In genomic region chr19:44617481-44617880, GRCh38 we compare ENCODE assay signal across 29 cellular contexts. TPM values are rescaled to one million over a fixed set of nuclear protein-coding genes. Genes with fewer than 3 reads are reported as not detected.
"Had no signal": no experiment of that assay in that cellular context is flagged by ENCODE, and none has a peak within 500 bp of the region (broad histone marks: within the 10 kb centered on the region; RNA-seq: fewer than 3 reads in every experiment).

No MANE protein-coding gene starts in this region.

- H3K27me3 ChIP-seq: adrenal gland, ascending aorta, gastrocnemius medialis, ovary, suprapubic skin, transverse colon had no signal

- H3K4me1 ChIP-seq: adrenal gland, ascending aorta, breast epithelium, esophagus squamous epithelium, gastrocnemius medialis, psoas muscle, suprapubic skin had no signal

- H3K4me1 Mint-ChIP-seq: activated CD4-positive, alpha-beta T cell treated with anti-CD3 and anti-CD28 coated beads, Interleukin-2, amount 10 ng/mL, durations not matched to agents 7 days and 5 days; activated T-helper 17 cell treated with anti-CD3 and anti-CD28 coated beads, Interleukin-2, amount 50 U/mL, for 72 hours; central memory CD8-positive, alpha-beta T cell; mesothelial cell of epicardium; naive thymus-derived CD8-positive, alpha-beta T cell; stimulated activated effector memory CD8-positive, alpha-beta T cell treated with anti-CD3 and anti-CD28 coated beads, Interleukin-12 subunit alpha, Interleukin-12 subunit beta, amount 100 ng/mL, for 72 hours; stimulated activated naive CD8-positive, alpha-beta T cell treated with anti-CD3 and anti-CD28 coated beads, Interleukin-15, amount 100 ng/mL, for 72 hours had no signal

- DNase-seq: activated CD4-positive, alpha-beta T cell treated with anti-CD3 and anti-CD28 coated beads, Interleukin-2, amount 10 ng/mL, durations not matched to agents 7 days and 5 days; activated CD4-positive, CD25-positive, alpha-beta regulatory T cell treated with anti-CD3 and anti-CD28 coated beads, Interleukin-2, amount 50 U/mL, for 72 hours; activated CD8-positive, alpha-beta T cell treated with anti-CD3 and anti-CD28 coated beads, Interleukin-2, amount 10 ng/mL, durations not matched to agents 7 days and 5 days; adrenal gland; effector memory CD4-positive, alpha-beta T cell; esophagus squamous epithelium; gastrocnemius medialis; head of caudate nucleus; islet precursor cell; naive thymus-derived CD8-positive, alpha-beta T cell; ovary; psoas muscle; right cardiac atrium; stimulated activated CD4-positive, alpha-beta T cell treated with anti-CD3 and anti-CD28 coated beads, Interleukin-1b, Interleukin-23, amount 100 ng/mL, for 48 hours; stimulated activated naive CD8-positive, alpha-beta T cell treated with anti-CD3 and anti-CD28 coated beads, Interleukin-15, amount 100 ng/mL, for 72 hours; transverse colon had no signal

- H3K4me3 Mint-ChIP-seq: activated CD4-positive, alpha-beta T cell treated with anti-CD3 and anti-CD28 coated beads, Interleukin-2, amount 10 ng/mL, durations not matched to agents 7 days and 5 days; activated CD8-positive, alpha-beta T cell treated with anti-CD3 and anti-CD28 coated beads, Interleukin-2, amount 10 ng/mL, durations not matched to agents 7 days and 5 days; activated naive CD8-positive, alpha-beta T cell; activated T-helper 17 cell treated with anti-CD3 and anti-CD28 coated beads, Interleukin-2, amount 50 U/mL, for 72 hours; central memory CD8-positive, alpha-beta T cell; mesothelial cell of epicardium; naive thymus-derived CD8-positive, alpha-beta T cell; stimulated activated effector memory CD8-positive, alpha-beta T cell treated with anti-CD3 and anti-CD28 coated beads, Interleukin-12 subunit alpha, Interleukin-12 subunit beta, amount 100 ng/mL, for 72 hours; stimulated activated naive CD8-positive, alpha-beta T cell treated with anti-CD3 and anti-CD28 coated beads, Interleukin-15, amount 100 ng/mL, for 72 hours had no signal

- H3K4me3 ChIP-seq: adrenal gland, ascending aorta, breast epithelium, esophagus squamous epithelium, gastrocnemius medialis, ovary, psoas muscle, suprapubic skin, transverse colon had no signal

- H3K36me3 Mint-ChIP-seq: activated naive CD8-positive, alpha-beta T cell; mesothelial cell of epicardium; naive thymus-derived CD8-positive, alpha-beta T cell; stimulated activated effector memory CD8-positive, alpha-beta T cell treated with anti-CD3 and anti-CD28 coated beads, Interleukin-12 subunit alpha, Interleukin-12 subunit beta, amount 100 ng/mL, for 72 hours had no signal

- H3K9me3 ChIP-seq: adrenal gland, ascending aorta, breast epithelium, esophagus squamous epithelium, gastrocnemius medialis, ovary, psoas muscle, suprapubic skin, transverse colon had no signal

- H3K27ac ChIP-seq: adrenal gland, ascending aorta, breast epithelium, esophagus squamous epithelium, gastrocnemius medialis, ovary, psoas muscle, suprapubic skin, transverse colon, VCaP had no signal

- H3K36me3 ChIP-seq: adrenal gland, ascending aorta, breast epithelium, esophagus squamous epithelium, gastrocnemius medialis, ovary, suprapubic skin, transverse colon had no signal

- ATAC-seq: activated CD8-positive, alpha-beta T cell treated with anti-CD3 and anti-CD28 coated beads, Interleukin-2, amount 10 ng/mL, durations not matched to agents 7 days and 5 days; activated T-helper 17 cell treated with anti-CD3 and anti-CD28 coated beads, Interleukin-2, amount 50 U/mL, for 72 hours; gastrocnemius medialis; left lobe of liver; naive thymus-derived CD8-positive, alpha-beta T cell; psoas muscle; right cardiac atrium; stimulated activated effector memory CD8-positive, alpha-beta T cell treated with anti-CD3 and anti-CD28 coated beads, Interleukin-12 subunit alpha, Interleukin-12 subunit beta, amount 100 ng/mL, for 72 hours; stimulated activated naive CD8-positive, alpha-beta T cell treated with anti-CD3 and anti-CD28 coated beads, Interleukin-15, amount 100 ng/mL, for 72 hours had no signal

- H3K27me3 Mint-ChIP-seq: activated CD4-positive, alpha-beta T cell treated with anti-CD3 and anti-CD28 coated beads, Interleukin-2, amount 10 ng/mL, durations not matched to agents 7 days and 5 days; activated naive CD8-positive, alpha-beta T cell; stimulated activated naive CD8-positive, alpha-beta T cell treated with anti-CD3 and anti-CD28 coated beads, Interleukin-15, amount 100 ng/mL, for 72 hours had no signal

- H3K9me3 Mint-ChIP-seq: activated CD4-positive, alpha-beta T cell treated with anti-CD3 and anti-CD28 coated beads, Interleukin-2, amount 10 ng/mL, durations not matched to agents 7 days and 5 days; activated T-helper 17 cell treated with anti-CD3 and anti-CD28 coated beads, Interleukin-2, amount 50 U/mL, for 72 hours; mesothelial cell of epicardium; stimulated activated effector memory CD8-positive, alpha-beta T cell treated with anti-CD3 and anti-CD28 coated beads, Interleukin-12 subunit alpha, Interleukin-12 subunit beta, amount 100 ng/mL, for 72 hours; stimulated activated naive CD8-positive, alpha-beta T cell treated with anti-CD3 and anti-CD28 coated beads, Interleukin-15, amount 100 ng/mL, for 72 hours had no signal

RNA-seq across cellular contexts. Expression of gene IGSF23, which starts 4.1 kb away (rescaled TPM):
- total RNA-seq: activated CD4-positive, alpha-beta T cell treated with anti-CD3 and anti-CD28 coated beads, Interleukin-2, amount 10 ng/mL, durations not matched to agents 7 days and 5 days; activated CD8-positive, alpha-beta T cell treated with anti-CD3 and anti-CD28 coated beads, Interleukin-2, amount 10 ng/mL, durations not matched to agents 7 days and 5 days; activated T-helper 17 cell treated with anti-CD3 and anti-CD28 coated beads, Interleukin-2, amount 50 U/mL, for 72 hours; adrenal gland; ascending aorta; breast epithelium; esophagus squamous epithelium; gastrocnemius medialis; lung microvascular endothelial cell; mesothelial cell of epicardium; naive thymus-derived CD8-positive, alpha-beta T cell; right cardiac atrium; skeletal muscle tissue; suprapubic skin; T-helper 2 cell treated with Interferon-gamma antibody and Interleukin-4, amounts not matched to agents 100 ng/mL and 5 ng/mL, for 36 hours; transverse colon had no signal
- polyA plus RNA-seq: adrenal gland; naive thymus-derived CD8-positive, alpha-beta T cell; ovary; right cardiac atrium had no signal
